Comparison of ENCODE assay signal across 33 cellular contexts in the genomic region with DNA sequence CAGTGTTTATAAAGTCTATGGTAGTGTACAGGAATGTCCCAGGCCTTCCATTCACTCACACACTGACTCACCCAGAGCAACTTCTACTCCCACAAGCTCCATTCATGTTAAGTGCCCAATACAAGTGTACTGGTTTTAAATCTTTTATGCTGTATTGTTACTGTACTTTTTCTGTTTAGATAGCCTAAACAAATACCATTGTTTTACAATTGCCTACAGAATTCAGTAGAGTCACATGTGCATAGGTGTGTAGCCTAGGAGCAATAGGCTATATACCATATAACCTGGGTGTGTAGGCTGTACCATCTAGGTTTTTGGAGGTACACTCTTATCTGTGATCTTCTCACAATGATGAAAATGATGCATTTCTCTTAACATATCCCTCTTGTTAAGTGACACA.
"Had no signal": no experiment of that assay in that cellular context is flagged by ENCODE, and none has a peak within 500 bp of the region (broad histone marks: within the 10 kb centered on the region; RNA-seq: fewer than 3 reads in every experiment).

No MANE protein-coding gene starts in this region.

- H3K4me1 ChIP-seq: adrenal gland, ascending aorta, body of pancreas, breast epithelium had no signal

- ATAC-seq: activated naive CD4-positive, alpha-beta T cell treated with anti-CD3 and anti-CD28 coated beads, Interleukin-2, amount 50 U/mL, for 72 hours; activated naive CD8-positive, alpha-beta T cell treated with anti-CD3 and anti-CD28 coated beads, Interleukin-2, amount 50 U/mL, for 24 hours; activated T-cell treated with anti-CD3 and anti-CD28 coated beads, Interleukin-2, amount 50 U/mL, for 4 hours; activated T-cell treated with anti-CD3 and anti-CD28 coated beads, Interleukin-2, amount 50 U/mL, for 72 hours; activated T-helper 17 cell treated with anti-CD3 and anti-CD28 coated beads, Interleukin-2, amount 50 U/mL, for 72 hours; body of pancreas had no signal

- H3K27ac ChIP-seq: adrenal gland, ascending aorta, body of pancreas, brain microvascular endothelial cell, breast epithelium, cardiac muscle cell had no signal

- FAIRE-seq: bronchial epithelial cell had no signal

- H3K4me3 ChIP-seq: adrenal gland, ascending aorta, body of pancreas, breast epithelium, cardiac muscle cell had no signal

- DNase-seq: activated effector memory CD4-positive, alpha-beta T cell treated with anti-CD3 and anti-CD28 coated beads, Interleukin-2, amount 50 U/mL, for 16 hours; activated effector memory CD4-positive, alpha-beta T cell treated with Interleukin-2 at 50 U/mL for 16 hours; activated gamma-delta T cell; activated gamma-delta T cell treated with Interleukin-2 at 50 U/mL for 16 hours; activated naive CD4-positive, alpha-beta T cell; activated naive CD4-positive, alpha-beta T cell treated with anti-CD3 and anti-CD28 coated beads for 36 hours; activated naive CD4-positive, alpha-beta T cell treated with anti-CD3 and anti-CD28 coated beads, Interleukin-2, amount 10 ng/mL, durations not matched to agents 7 days and 5 days; activated naive CD4-positive, alpha-beta T cell treated with anti-CD3 and anti-CD28 coated beads, Interleukin-2, amount 50 U/mL, for 16 hours; activated naive CD4-positive, alpha-beta T cell treated with Interleukin-2 at 50 U/mL for 16 hours; activated naive CD8-positive, alpha-beta T cell treated with anti-CD3 and anti-CD28 coated beads for 36 hours; activated naive CD8-positive, alpha-beta T cell treated with anti-CD3 and anti-CD28 coated beads, Interleukin-2, amount 10 ng/mL, durations not matched to agents 7 days and 5 days; activated naive CD8-positive, alpha-beta T cell treated with anti-CD3 and anti-CD28 coated beads, Interleukin-2, amount 50 U/mL, for 24 hours; activated T-cell treated with anti-CD3 and anti-CD28 coated beads, Interleukin-2, amount 50 U/mL, for 1 hour; activated T-cell treated with anti-CD3 and anti-CD28 coated beads, Interleukin-2, amount 50 U/mL, for 24 hours; activated T-cell treated with anti-CD3 and anti-CD28 coated beads, Interleukin-2, amount 50 U/mL, for 4 hours; activated T-cell treated with anti-CD3 and anti-CD28 coated beads, Interleukin-2, amount 50 U/mL, for 48 hours; activated T-cell treated with anti-CD3 and anti-CD28 coated beads, Interleukin-2, amount 50 U/mL, for 72 hours; adrenal gland; amniotic stem cell; amygdala; anterior cingulate cortex; aorta; body of pancreas; brain microvascular endothelial cell; caudate nucleus; central memory CD4-positive, alpha-beta T cell; cerebellar nuclear complex had no signal

- H3K27me3 ChIP-seq: adrenal gland, ascending aorta, body of pancreas, brain microvascular endothelial cell, cardiac muscle cell had no signal

- H3K9me3 ChIP-seq: adrenal gland, ascending aorta, body of pancreas had no signal

- H3K36me3 ChIP-seq: adrenal gland, ascending aorta, brain microvascular endothelial cell, breast epithelium, cardiac muscle cell had no signal
